ENCODE assay signal across 8 cellular contexts in genomic region chr1:84297546-84298244, GRCh38. TPM values are rescaled to one million over a fixed set of nuclear protein-coding genes. Genes with fewer than 3 reads are reported as not detected.
A peak's percentile ranks its signal among the peaks of the same experiment; 100 is the strongest.
DNase-seq lines count a peak whose midpoint lies in the region; ATAC-seq, FAIRE-seq and TF ChIP-seq lines count a peak whose summit lies in the region.

No MANE protein-coding gene starts in this region.

- H3K27ac Mint-ChIP-seq in T-helper 17 cell: no peak overlapping the region

- TF ChIP-seq EP300 in stomach (IDR thresholded peaks at IDR 0.05): no peak

- H3K27me3 ChIP-seq in iPS-15b (ENCODE audit: control insufficient read depth, insufficient read depth, low read length) (no peaks in the 10 kb centered on the region), stomach (no peaks in the 10 kb centered on the region)

- H3K4me1 Mint-ChIP-seq in T-helper 17 cell: peaks cover 26% of the 10 kb centered on the region

- DNase-seq in DMS 273 (lab: John Stamatoyannopoulos, UW; ENCODE audit: unreplicated experiment): peak; percentile 48
- no peak for DNase-seq in DMS 273 treated with DMSO at 0.1 percent for 48 hours (lab: John Stamatoyannopoulos, UW)
- no peak for DNase-seq in T-helper 17 cell
- DNase-seq in stomach: no peak
- no peak for DNase-seq in HTR-8/SVneo (ENCODE audit: insufficient read length, low spot score)
- no peak for DNase-seq in lower leg skin (ENCODE audit: low spot score in 2 of 2)
- DNase-seq in GM19238 (ENCODE audit: insufficient read length, low spot score): no peak

- H3K4me1 ChIP-seq in iPS-15b (ENCODE audit: control insufficient read depth, insufficient read depth, low read length) (peaks cover 11% of the 10 kb centered on the region), stomach (peaks cover 15 to 53% (median 48%) of the 10 kb centered on the region in 4 donors)

- H3K9me3 ChIP-seq in T-helper 17 cell (ENCODE audit: control insufficient read depth, low read length, poor library complexity, severe bottlenecking) (no peaks in the 10 kb centered on the region), iPS-15b (ENCODE audit: control insufficient read depth, insufficient read depth, low read length) (no peaks in the 10 kb centered on the region), stomach (no peaks in the 10 kb centered on the region)

- peak overlapping the region; percentile 92 for H3K4me3 Mint-ChIP-seq in T-helper 17 cell

- no peak for TF ChIP-seq POLR2A in stomach (IDR thresholded peaks at IDR 0.05)
- no peak for TF ChIP-seq POLR2A in lower leg skin (IDR thresholded peaks at IDR 0.05)

- H3K27me3 Mint-ChIP-seq in T-helper 17 cell: peaks cover 10% of the 10 kb centered on the region

- H3K36me3 Mint-ChIP-seq in T-helper 17 cell (ENCODE audit: low read depth): peaks cover 7% of the 10 kb centered on the region

- intact Hi-C loops in stomach (cut with DNase I; ENCODE audit: low total_unique reads): no loop called here
- intact Hi-C loops in lower leg skin (cut with DNase I; ENCODE audit: low total_unique reads): no loop called here

- no peak for ATAC-seq in T-helper 17 cell

- H3K4me3 ChIP-seq in iPS-15b (ENCODE audit: low read depth, low read length) (peak overlapping the region; percentile 96), stomach (peak overlapping the region; percentile 72 to 90 (median 78)), lower leg skin (ENCODE audit: low read depth, poor library complexity, severe bottlenecking) (no peak overlapping the region)

- no peak for FAIRE-seq in HTR-8/SVneo (lab: Jason Lieb, UNC)

- no peaks in the 10 kb centered on the region for H3K36me3 ChIP-seq in iPS-15b (ENCODE audit: control insufficient read depth, insufficient read depth, low read length)
- H3K36me3 ChIP-seq in stomach: no peaks in the 10 kb centered on the region

- TF ChIP-seq CTCF in stomach (IDR thresholded peaks at IDR 0.05): no peak
- TF ChIP-seq CTCF in lower leg skin (IDR thresholded peaks at IDR 0.05): no peak

- H3K27ac ChIP-seq in stomach: peak overlapping the region; percentile 76 to 97 (median 92)

- H3K9ac ChIP-seq in iPS-15b (ENCODE audit: low read depth, low read length): no peak overlapping the region

- 20 to 55% (median 32%) methylated on average over 10 of the region's 10 CpGs for WGBS in stomach, 5 donors
- WGBS in lower leg skin, 2 donors: 61 to 65% methylated on average over 10 of the region's 10 CpGs

RNA-seq across cellular contexts. Expression of gene SAMD13, which starts 3.8 kb away (rescaled TPM):
- not detected for total RNA-seq in T-helper 17 cell
- 1 to 10 TPM in 3 of 5 donors, not detected in 2; 1.4 to 7.5 (median 1.7) TPM for total RNA-seq in stomach
- polyA plus RNA-seq in stomach: 1 to 10 TPM; 1.7 to 9.0 (median 6.5) TPM
- total RNA-seq in lower leg skin: 1 to 10 TPM in 1 of 4 donors, under 1 TPM in 1, not detected in 2; 0.88 to 1.1 TPM
